In the genomic region with DNA sequence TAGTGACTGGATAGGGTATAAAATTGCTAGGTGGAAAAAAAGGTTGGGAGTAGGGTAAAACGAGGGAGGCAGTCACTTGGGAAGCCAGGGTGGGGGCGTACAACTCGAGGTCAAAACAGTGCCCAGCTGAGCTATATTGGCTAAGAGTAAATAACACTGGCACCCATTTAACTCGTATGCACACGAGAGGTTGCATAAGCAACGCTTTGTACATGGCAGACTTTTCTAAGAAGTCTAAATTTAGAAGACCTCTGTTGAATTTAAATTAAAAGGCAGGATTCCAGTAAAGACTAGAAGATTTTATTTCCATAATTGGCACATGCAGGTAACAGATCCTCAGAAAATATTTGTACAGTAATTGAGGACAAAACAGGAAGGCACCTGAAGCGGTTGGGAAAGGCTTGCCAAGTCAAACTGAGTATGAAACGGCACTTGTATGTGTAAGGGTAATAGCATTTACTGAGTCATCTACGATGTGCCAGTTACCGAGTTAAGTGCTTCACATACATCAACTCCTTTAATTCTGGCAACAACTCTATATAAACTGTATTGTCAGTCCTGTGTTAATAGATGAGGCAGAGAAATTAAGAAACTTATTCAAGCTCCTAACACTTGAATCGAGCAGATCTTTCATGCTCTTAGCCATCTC, we compare ENCODE assay signal across 9 cellular contexts. TPM values are rescaled to one million over a fixed set of nuclear protein-coding genes. Genes with fewer than 3 reads are reported as not detected.
A peak's percentile ranks its signal among the peaks of the same experiment; 100 is the strongest.
DNase-seq lines count a peak whose midpoint lies in the region; ATAC-seq, FAIRE-seq and TF ChIP-seq lines count a peak whose summit lies in the region.
"Had no signal": no experiment of that assay in that cellular context is flagged by ENCODE, and none has a peak within 500 bp of the region (broad histone marks: within the 10 kb centered on the region; RNA-seq: fewer than 3 reads in every experiment).

No MANE protein-coding gene starts in this region.

- intact Hi-C loops in pancreas (cut with DNase I), result no loop called here

- peak overlapping the region; percentile 92 for H3K4me3 Mint-ChIP-seq in nephron progenitor cell

- peaks cover 7% of the 10 kb centered on the region for H3K4me1 ChIP-seq in adipocyte (ENCODE audit: control insufficient read depth, insufficient read depth, low read length)
- peaks cover 0 to 11% (median 8%) of the 10 kb centered on the region in 3 donors for H3K4me1 ChIP-seq in pancreas

- peak overlapping the region; percentile 63 for H3K4me3 ChIP-seq in GM06990 (replicated peaks; ENCODE audit: low read depth, low read length)
- H3K4me3 ChIP-seq in adipocyte (ENCODE audit: low read length), result no peak overlapping the region
- H3K4me3 ChIP-seq in pancreas, result no peak overlapping the region

- no peak overlapping the region for H3K9ac ChIP-seq in adipocyte (ENCODE audit: low read length)

- WGBS in pancreas, 2 donors, result 63 to 69% methylated on average over 11 of the region's 11 CpGs

- H3K36me3 ChIP-seq in GM06990 (ENCODE audit: control insufficient read depth, insufficient read depth, low read length), result no peaks in the 10 kb centered on the region; the same call in 1 of the 2 replicates
- H3K36me3 ChIP-seq in adipocyte (ENCODE audit: control insufficient read depth, insufficient read depth, low read length, severe bottlenecking), result no peaks in the 10 kb centered on the region
- no peaks in the 10 kb centered on the region for H3K36me3 ChIP-seq in pancreas

- peaks cover 10% of the 10 kb centered on the region for H3K36me3 Mint-ChIP-seq in nephron progenitor cell (ENCODE audit: low read depth)

- ATAC-seq in GM19395 (IDR thresholded peaks at IDR 0.05; ENCODE audit: unreplicated experiment) (no peak), pancreas (no peak), HG02571 (IDR thresholded peaks at IDR 0.05; ENCODE audit: unreplicated experiment) (no peak)

- H3K9me3 ChIP-seq in adipocyte (ENCODE audit: control insufficient read depth, low read length) (no peaks in the 10 kb centered on the region), pancreas (no peaks in the 10 kb centered on the region)

- H3K27me3 ChIP-seq in GM06990 (replicated peaks; ENCODE audit: control insufficient read depth, insufficient read depth, low read length) (no peaks in the 10 kb centered on the region), adipocyte (replicated peaks; ENCODE audit: control insufficient read depth, insufficient read depth, low read length) (no peaks in the 10 kb centered on the region), pancreas (no peaks in the 10 kb centered on the region)

- peaks cover 42% of the 10 kb centered on the region for H3K4me1 Mint-ChIP-seq in nephron progenitor cell

- FAIRE-seq in pancreas (lab: Jason Lieb, UNC), result no peak

- H3K27ac Mint-ChIP-seq in nephron progenitor cell, result no peak overlapping the region

- H3K9me3 Mint-ChIP-seq in nephron progenitor cell, result no peaks in the 10 kb centered on the region

- H3K27ac ChIP-seq in pancreas, result no peak overlapping the region
- H3K27ac ChIP-seq: SK-N-MC had no signal

- H3K27me3 Mint-ChIP-seq in nephron progenitor cell (ENCODE audit: low read depth, poor library complexity), result peaks cover 16% of the 10 kb centered on the region

- no peak for DNase-seq in GM06990 (ENCODE audit: extremely low read depth, insufficient read length)
- DNase-seq in NCI-H1436 treated with DMSO at 0.1 percent for 48 hours (lab: John Stamatoyannopoulos, UW), result peak; percentile 62
- peak; percentile 21 for DNase-seq in adipocyte (ENCODE audit: low read depth)
- no peak for DNase-seq in nephron progenitor cell
- DNase-seq in kidney glomerular epithelial cell (lab: John Stamatoyannopoulos, UW), result no peak
- DNase-seq in pancreas, result no peak

- TF ChIP-seq CTCF in GM06990 (IDR thresholded peaks at IDR 0.05; ENCODE audit: insufficient read depth, low read length, poor library complexity, severe bottlenecking) (no peak), nephron progenitor cell (IDR thresholded peaks at IDR 0.05) (no peak), pancreas (IDR thresholded peaks at IDR 0.05) (no peak)

RNA-seq across cellular contexts. Expression of a gene that starts 1.4 kb away (rescaled TPM):
- total RNA-seq in pancreas, result 10 to 100 TPM in 2 of 6 donors, 1 to 10 TPM in 4; 6.7 to 12.9 (median 7.7) TPM
- polyA plus RNA-seq in pancreas, result 1 to 10 TPM; 3.2 to 6.7 TPM

RNA-seq across cellular contexts. Expression of a gene that starts 41.0 kb away (rescaled TPM):
- under 1 TPM in 5 of 6 donors, not detected in 1; 0.06 to 0.44 (median 0.12) TPM for total RNA-seq in pancreas
- polyA plus RNA-seq in pancreas, result under 1 TPM; 0.02 to 0.08 TPM

Comparison
In these comparisons a context has a peak if more than half of its experiments do, and no peak if none do; other contexts are left out.
1. DNase-seq: peak in NCI-H1436 treated with DMSO at 0.1 percent for 48 hours (single experiment) and adipocyte (single experiment); none in GM06990 (single experiment), nephron progenitor cell (single experiment), kidney glomerular epithelial cell (single experiment) and pancreas (0 of 6).